In the genomic region with DNA sequence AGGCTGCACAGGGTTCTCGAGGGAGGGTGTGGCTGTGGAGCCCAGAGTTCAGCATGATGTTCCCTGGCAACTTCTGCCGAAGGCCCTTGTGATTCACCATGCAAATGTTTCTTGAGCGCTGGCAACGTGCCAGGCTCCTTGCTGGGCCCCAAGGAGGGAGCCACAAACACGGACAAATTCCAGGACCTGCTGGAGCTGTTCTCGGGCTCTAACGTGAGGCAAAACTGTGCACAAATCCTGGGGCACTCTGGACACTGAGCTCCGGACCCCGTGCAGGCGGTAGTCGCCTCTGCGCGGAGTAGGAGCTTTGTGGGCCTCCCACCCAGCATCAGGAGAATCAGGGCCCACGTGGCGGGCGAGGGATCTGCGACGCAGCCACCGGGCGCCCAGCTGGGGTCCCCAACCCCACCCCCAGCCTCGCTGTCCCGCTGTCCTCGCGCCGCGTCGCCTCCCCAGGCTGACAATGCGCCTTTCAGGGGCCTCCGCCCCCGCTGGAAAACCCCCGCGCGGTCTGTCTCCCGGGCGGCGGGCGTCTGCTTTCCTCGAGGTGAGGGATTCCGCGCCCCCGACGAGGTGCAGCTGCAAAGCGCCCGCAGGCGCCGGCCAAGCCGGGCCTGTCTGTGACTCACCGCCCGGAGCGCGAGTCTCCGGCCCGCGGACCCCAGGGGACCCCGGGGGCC, we compare ENCODE assay signal across 1 cellular context.
A peak's percentile ranks its signal among the peaks of the same experiment; 100 is the strongest.
TF ChIP-seq lines count a peak whose summit lies in the region.

No MANE protein-coding gene starts in this region.

TF ChIP-seq in HEK293, 187 proteins besides CTCF, POLR2A, EP300 and RAD21 (continued from another document):
- TF ChIP-seq, protein P1, sequence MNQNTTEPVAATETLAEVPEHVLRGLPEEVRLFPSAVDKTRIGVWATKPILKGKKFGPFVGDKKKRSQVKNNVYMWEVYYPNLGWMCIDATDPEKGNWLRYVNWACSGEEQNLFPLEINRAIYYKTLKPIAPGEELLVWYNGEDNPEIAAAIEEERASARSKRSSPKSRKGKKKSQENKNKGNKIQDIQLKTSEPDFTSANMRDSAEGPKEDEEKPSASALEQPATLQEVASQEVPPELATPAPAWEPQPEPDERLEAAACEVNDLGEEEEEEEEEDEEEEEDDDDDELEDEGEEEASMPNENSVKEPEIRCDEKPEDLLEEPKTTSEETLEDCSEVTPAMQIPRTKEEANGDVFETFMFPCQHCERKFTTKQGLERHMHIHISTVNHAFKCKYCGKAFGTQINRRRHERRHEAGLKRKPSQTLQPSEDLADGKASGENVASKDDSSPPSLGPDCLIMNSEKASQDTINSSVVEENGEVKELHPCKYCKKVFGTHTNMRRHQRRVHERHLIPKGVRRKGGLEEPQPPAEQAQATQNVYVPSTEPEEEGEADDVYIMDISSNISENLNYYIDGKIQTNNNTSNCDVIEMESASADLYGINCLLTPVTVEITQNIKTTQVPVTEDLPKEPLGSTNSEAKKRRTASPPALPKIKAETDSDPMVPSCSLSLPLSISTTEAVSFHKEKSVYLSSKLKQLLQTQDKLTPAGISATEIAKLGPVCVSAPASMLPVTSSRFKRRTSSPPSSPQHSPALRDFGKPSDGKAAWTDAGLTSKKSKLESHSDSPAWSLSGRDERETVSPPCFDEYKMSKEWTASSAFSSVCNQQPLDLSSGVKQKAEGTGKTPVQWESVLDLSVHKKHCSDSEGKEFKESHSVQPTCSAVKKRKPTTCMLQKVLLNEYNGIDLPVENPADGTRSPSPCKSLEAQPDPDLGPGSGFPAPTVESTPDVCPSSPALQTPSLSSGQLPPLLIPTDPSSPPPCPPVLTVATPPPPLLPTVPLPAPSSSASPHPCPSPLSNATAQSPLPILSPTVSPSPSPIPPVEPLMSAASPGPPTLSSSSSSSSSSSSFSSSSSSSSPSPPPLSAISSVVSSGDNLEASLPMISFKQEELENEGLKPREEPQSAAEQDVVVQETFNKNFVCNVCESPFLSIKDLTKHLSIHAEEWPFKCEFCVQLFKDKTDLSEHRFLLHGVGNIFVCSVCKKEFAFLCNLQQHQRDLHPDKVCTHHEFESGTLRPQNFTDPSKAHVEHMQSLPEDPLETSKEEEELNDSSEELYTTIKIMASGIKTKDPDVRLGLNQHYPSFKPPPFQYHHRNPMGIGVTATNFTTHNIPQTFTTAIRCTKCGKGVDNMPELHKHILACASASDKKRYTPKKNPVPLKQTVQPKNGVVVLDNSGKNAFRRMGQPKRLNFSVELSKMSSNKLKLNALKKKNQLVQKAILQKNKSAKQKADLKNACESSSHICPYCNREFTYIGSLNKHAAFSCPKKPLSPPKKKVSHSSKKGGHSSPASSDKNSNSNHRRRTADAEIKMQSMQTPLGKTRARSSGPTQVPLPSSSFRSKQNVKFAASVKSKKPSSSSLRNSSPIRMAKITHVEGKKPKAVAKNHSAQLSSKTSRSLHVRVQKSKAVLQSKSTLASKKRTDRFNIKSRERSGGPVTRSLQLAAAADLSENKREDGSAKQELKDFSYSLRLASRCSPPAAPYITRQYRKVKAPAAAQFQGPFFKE (tag by site-specific recombination; IDR thresholded peaks at IDR 0.05; ENCODE audit: borderline replicate concordance), result no peak
- no peak for TF ChIP-seq ZNF140 (tag by site-specific recombination; IDR thresholded peaks at IDR 0.05)
- peak; percentile 89 for TF ChIP-seq ZBTB8A (tag by site-specific recombination; IDR thresholded peaks at IDR 0.05)
- TF ChIP-seq, protein P2, sequence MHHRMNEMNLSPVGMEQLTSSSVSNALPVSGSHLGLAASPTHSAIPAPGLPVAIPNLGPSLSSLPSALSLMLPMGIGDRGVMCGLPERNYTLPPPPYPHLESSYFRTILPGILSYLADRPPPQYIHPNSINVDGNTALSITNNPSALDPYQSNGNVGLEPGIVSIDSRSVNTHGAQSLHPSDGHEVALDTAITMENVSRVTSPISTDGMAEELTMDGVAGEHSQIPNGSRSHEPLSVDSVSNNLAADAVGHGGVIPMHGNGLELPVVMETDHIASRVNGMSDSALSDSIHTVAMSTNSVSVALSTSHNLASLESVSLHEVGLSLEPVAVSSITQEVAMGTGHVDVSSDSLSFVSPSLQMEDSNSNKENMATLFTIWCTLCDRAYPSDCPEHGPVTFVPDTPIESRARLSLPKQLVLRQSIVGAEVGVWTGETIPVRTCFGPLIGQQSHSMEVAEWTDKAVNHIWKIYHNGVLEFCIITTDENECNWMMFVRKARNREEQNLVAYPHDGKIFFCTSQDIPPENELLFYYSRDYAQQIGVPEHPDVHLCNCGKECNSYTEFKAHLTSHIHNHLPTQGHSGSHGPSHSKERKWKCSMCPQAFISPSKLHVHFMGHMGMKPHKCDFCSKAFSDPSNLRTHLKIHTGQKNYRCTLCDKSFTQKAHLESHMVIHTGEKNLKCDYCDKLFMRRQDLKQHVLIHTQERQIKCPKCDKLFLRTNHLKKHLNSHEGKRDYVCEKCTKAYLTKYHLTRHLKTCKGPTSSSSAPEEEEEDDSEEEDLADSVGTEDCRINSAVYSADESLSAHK (tag by site-specific recombination; IDR thresholded peaks at IDR 0.05), result peak; percentile 45; the same call in 1 of the 2 replicates
- peak; percentile 83; the same call in 1 of the 2 replicates for TF ChIP-seq ZFP69B (tag by site-specific recombination; IDR thresholded peaks at IDR 0.05)
- TF ChIP-seq SP3 (tag by site-specific recombination; IDR thresholded peaks at IDR 0.05), result no peak
- TF ChIP-seq ZNF621 (tag by site-specific recombination; IDR thresholded peaks at IDR 0.05), result no peak
- peak; percentile 90 for TF ChIP-seq ZNF335 (tag by site-specific recombination; conservative IDR thresholded peaks at IDR 0.05)
- TF ChIP-seq ZNF76 (tag by site-specific recombination; IDR thresholded peaks at IDR 0.05; ENCODE audit: borderline replicate concordance, low read depth), result peak; percentile 44; the same call in 1 of the 2 replicates
- TF ChIP-seq, protein P3, sequence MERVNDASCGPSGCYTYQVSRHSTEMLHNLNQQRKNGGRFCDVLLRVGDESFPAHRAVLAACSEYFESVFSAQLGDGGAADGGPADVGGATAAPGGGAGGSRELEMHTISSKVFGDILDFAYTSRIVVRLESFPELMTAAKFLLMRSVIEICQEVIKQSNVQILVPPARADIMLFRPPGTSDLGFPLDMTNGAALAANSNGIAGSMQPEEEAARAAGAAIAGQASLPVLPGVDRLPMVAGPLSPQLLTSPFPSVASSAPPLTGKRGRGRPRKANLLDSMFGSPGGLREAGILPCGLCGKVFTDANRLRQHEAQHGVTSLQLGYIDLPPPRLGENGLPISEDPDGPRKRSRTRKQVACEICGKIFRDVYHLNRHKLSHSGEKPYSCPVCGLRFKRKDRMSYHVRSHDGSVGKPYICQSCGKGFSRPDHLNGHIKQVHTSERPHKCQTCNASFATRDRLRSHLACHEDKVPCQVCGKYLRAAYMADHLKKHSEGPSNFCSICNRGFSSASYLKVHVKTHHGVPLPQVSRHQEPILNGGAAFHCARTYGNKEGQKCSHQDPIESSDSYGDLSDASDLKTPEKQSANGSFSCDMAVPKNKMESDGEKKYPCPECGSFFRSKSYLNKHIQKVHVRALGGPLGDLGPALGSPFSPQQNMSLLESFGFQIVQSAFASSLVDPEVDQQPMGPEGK (tag by site-specific recombination; IDR thresholded peaks at IDR 0.05), result peak; percentile 70
- peak; percentile 67; the same call in 1 of the 2 replicates for TF ChIP-seq ZBTB20 (tag by site-specific recombination; IDR thresholded peaks at IDR 0.05)
- TF ChIP-seq PRDM1 (tag by site-specific recombination; IDR thresholded peaks at IDR 0.05), result no peak
- 0 out of 2 replicates have a peak, but pooled peaks have one; percentile 60 for TF ChIP-seq ZNF174 (tag by site-specific recombination; IDR thresholded peaks at IDR 0.05)
- no peak; the same call in 1 of the 2 replicates for TF ChIP-seq ZNF785 (tag by site-specific recombination; IDR thresholded peaks at IDR 0.05)
- TF ChIP-seq ZNF202 (tag by site-specific recombination; IDR thresholded peaks at IDR 0.05; ENCODE audit: borderline replicate concordance), result no peak
- TF ChIP-seq ZNF274 (IDR thresholded peaks at IDR 0.05; ENCODE audit: low read length), result no peak
- no peak for TF ChIP-seq ZNF274 (tag by site-specific recombination; IDR thresholded peaks at IDR 0.05; ENCODE audit: borderline replicate concordance)
- TF ChIP-seq ZNF223 (tag by site-specific recombination; IDR thresholded peaks at IDR 0.05), result peak; percentile 5; the same call in 1 of the 2 replicates
- no peak for TF ChIP-seq KLF7 (tag by site-specific recombination; IDR thresholded peaks at IDR 0.05; ENCODE audit: borderline replicate concordance)
- TF ChIP-seq ZNF354C (tag by site-specific recombination; IDR thresholded peaks at IDR 0.05; ENCODE audit: borderline replicate concordance, low read depth), result no peak
- TF ChIP-seq ZEB2 (tag by site-specific recombination; IDR thresholded peaks at IDR 0.05), result no peak
- TF ChIP-seq, protein P4, sequence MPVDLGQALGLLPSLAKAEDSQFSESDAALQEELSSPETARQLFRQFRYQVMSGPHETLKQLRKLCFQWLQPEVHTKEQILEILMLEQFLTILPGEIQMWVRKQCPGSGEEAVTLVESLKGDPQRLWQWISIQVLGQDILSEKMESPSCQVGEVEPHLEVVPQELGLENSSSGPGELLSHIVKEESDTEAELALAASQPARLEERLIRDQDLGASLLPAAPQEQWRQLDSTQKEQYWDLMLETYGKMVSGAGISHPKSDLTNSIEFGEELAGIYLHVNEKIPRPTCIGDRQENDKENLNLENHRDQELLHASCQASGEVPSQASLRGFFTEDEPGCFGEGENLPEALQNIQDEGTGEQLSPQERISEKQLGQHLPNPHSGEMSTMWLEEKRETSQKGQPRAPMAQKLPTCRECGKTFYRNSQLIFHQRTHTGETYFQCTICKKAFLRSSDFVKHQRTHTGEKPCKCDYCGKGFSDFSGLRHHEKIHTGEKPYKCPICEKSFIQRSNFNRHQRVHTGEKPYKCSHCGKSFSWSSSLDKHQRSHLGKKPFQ (tag by site-specific recombination; IDR thresholded peaks at IDR 0.05), result no peak
- no peak for TF ChIP-seq OSR2 (tag by site-specific recombination; IDR thresholded peaks at IDR 0.05)
- peak; percentile 71 for TF ChIP-seq ZNF423 (tag by site-specific recombination; IDR thresholded peaks at IDR 0.05)
- peak; percentile 59 for TF ChIP-seq ZNF677 (tag by site-specific recombination; IDR thresholded peaks at IDR 0.05)
- no peak for TF ChIP-seq ZNF837 (tag by site-specific recombination; IDR thresholded peaks at IDR 0.05)
- no peak for TF ChIP-seq ZNF843 (tag by site-specific recombination; IDR thresholded peaks at IDR 0.05)
- peak; percentile 48 for TF ChIP-seq SP7 (tag by site-specific recombination; IDR thresholded peaks at IDR 0.05)
- TF ChIP-seq, protein P5, sequence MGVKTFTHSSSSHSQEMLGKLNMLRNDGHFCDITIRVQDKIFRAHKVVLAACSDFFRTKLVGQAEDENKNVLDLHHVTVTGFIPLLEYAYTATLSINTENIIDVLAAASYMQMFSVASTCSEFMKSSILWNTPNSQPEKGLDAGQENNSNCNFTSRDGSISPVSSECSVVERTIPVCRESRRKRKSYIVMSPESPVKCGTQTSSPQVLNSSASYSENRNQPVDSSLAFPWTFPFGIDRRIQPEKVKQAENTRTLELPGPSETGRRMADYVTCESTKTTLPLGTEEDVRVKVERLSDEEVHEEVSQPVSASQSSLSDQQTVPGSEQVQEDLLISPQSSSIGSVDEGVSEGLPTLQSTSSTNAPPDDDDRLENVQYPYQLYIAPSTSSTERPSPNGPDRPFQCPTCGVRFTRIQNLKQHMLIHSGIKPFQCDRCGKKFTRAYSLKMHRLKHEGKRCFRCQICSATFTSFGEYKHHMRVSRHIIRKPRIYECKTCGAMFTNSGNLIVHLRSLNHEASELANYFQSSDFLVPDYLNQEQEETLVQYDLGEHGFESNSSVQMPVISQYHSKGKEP (tag by site-specific recombination; IDR thresholded peaks at IDR 0.05), result peak; percentile 74
- TF ChIP-seq GLI4 (tag by site-specific recombination; IDR thresholded peaks at IDR 0.05), result no peak
- TF ChIP-seq ZNF184 (tag by site-specific recombination; IDR thresholded peaks at IDR 0.05), result peak; percentile 95
- TF ChIP-seq ZNF768 (tag by site-specific recombination; IDR thresholded peaks at IDR 0.05), result no peak
- peak; percentile 82 for TF ChIP-seq KLF10 (tag by site-specific recombination; IDR thresholded peaks at IDR 0.05)
- TF ChIP-seq, protein P6, sequence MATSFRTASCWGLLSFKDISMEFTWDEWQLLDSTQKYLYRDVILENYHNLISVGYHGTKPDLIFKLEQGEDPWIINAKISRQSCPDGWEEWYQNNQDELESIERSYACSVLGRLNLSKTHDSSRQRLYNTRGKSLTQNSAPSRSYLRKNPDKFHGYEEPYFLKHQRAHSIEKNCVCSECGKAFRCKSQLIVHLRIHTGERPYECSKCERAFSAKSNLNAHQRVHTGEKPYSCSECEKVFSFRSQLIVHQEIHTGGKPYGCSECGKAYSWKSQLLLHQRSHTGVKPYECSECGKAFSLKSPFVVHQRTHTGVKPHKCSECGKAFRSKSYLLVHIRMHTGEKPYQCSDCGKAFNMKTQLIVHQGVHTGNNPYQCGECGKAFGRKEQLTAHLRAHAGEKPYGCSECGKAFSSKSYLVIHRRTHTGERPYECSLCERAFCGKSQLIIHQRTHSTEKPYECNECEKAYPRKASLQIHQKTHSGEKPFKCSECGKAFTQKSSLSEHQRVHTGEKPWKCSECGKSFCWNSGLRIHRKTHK (tag by site-specific recombination; IDR thresholded peaks at IDR 0.05), result no peak
- peak; percentile 78; the same call in 1 of the 2 replicates for TF ChIP-seq ZBTB7A (tag by site-specific recombination; IDR thresholded peaks at IDR 0.05; ENCODE audit: low read depth)
- TF ChIP-seq ZNF776 (tag by site-specific recombination; IDR thresholded peaks at IDR 0.05; ENCODE audit: borderline replicate concordance), result peak; percentile 83
